Comparison of ENCODE assay signal across 17 cellular contexts in the genomic region with DNA sequence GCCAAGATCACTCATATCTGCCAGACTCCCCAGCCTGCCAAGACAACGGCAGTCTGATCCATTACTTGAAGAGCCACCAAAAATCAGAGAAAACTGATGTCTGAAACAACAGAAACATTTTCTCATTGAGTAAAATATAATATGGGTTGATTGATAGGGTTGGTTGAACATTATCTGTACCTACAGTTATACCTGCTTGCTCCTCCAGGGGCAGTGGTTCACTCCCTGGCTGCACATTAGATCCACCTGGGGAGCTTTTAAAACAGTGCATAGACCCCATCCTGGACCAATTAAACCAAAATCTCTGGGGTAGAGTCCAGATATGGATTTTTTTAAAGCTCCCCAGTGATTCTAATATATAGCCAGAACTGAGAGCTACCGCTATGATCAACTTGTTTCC. TPM values are rescaled to one million over a fixed set of nuclear protein-coding genes. Genes with fewer than 3 reads are reported as not detected.
A peak's percentile ranks its signal among the peaks of the same experiment; 100 is the strongest.
DNase-seq lines count a peak whose midpoint lies in the region; ATAC-seq, FAIRE-seq and TF ChIP-seq lines count a peak whose summit lies in the region.
"Had no signal": no experiment of that assay in that cellular context is flagged by ENCODE, and none has a peak within 500 bp of the region (broad histone marks: within the 10 kb centered on the region; RNA-seq: fewer than 3 reads in every experiment).

No MANE protein-coding gene starts in this region.

- TF ChIP-seq CTCF in GM10266 (IDR thresholded peaks at IDR 0.05; ENCODE audit: control insufficient read depth, insufficient read depth, low read depth, missing control alignments): peak; percentile 2
- no peak for TF ChIP-seq CTCF in WTC11 (IDR thresholded peaks at IDR 0.05)
- TF ChIP-seq CTCF in nephron (IDR thresholded peaks at IDR 0.05; ENCODE audit: unreplicated experiment in 3 of 3): peak; percentile 18 to 44 (median 28)
- TF ChIP-seq CTCF in left lung (IDR thresholded peaks at IDR 0.05): no peak

- POLR2A ChIA-PET in WTC11 (lab: Charles Lee): no interaction called here

- ATAC-seq in HG02642 (IDR thresholded peaks at IDR 0.05; ENCODE audit: poor library complexity, unreplicated experiment): peak; percentile 52
- ATAC-seq in WTC11: peak; percentile 85
- no peak for ATAC-seq in activated naive CD8-positive, alpha-beta T cell treated with anti-CD3 and anti-CD28 coated beads, Interleukin-2, amount 50 U/mL, for 24 hours
- ATAC-seq in left lung: no peak
- ATAC-seq: Right ventricle myocardium inferior had no signal

- no peak overlapping the region for H3K4me3 ChIP-seq in left lung

- no peaks in the 10 kb centered on the region for H3K9me3 ChIP-seq in left lung

- no peak overlapping the region for H3K27ac ChIP-seq in left lung

- no peaks in the 10 kb centered on the region for H3K4me1 ChIP-seq in left lung

- no peaks in the 10 kb centered on the region for H3K27me3 ChIP-seq in left lung

- H3K36me3 Mint-ChIP-seq in WTC11: no peaks in the 10 kb centered on the region; the same call in 1 of the 2 replicates
- peaks cover 4% of the 10 kb centered on the region for H3K36me3 Mint-ChIP-seq in nephron (ENCODE audit: low read depth)
- no peaks in the 10 kb centered on the region for H3K36me3 Mint-ChIP-seq in activated naive CD8-positive, alpha-beta T cell treated with anti-CD3 and anti-CD28 coated beads, Interleukin-2, amount 50 U/mL, for 24 hours (ENCODE audit: low read depth)

- peaks cover 17% of the 10 kb centered on the region for H3K4me1 Mint-ChIP-seq in WTC11
- peaks cover 51% of the 10 kb centered on the region for H3K4me1 Mint-ChIP-seq in nephron
- no peaks in the 10 kb centered on the region for H3K4me1 Mint-ChIP-seq in activated naive CD8-positive, alpha-beta T cell treated with anti-CD3 and anti-CD28 coated beads, Interleukin-2, amount 50 U/mL, for 24 hours
- H3K4me1 Mint-ChIP-seq: activated CD4-positive, alpha-beta memory T cell treated with anti-CD3 and anti-CD28 coated beads, Interleukin-2, amount 10 ng/mL, durations not matched to agents 7 days and 5 days had no signal

- H3K9me3 Mint-ChIP-seq in WTC11: peaks cover 12% of the 10 kb centered on the region
- H3K9me3 Mint-ChIP-seq in nephron: peaks cover 4% of the 10 kb centered on the region
- H3K9me3 Mint-ChIP-seq in activated naive CD8-positive, alpha-beta T cell treated with anti-CD3 and anti-CD28 coated beads, Interleukin-2, amount 50 U/mL, for 24 hours: no peaks in the 10 kb centered on the region
- H3K9me3 Mint-ChIP-seq: activated CD4-positive, alpha-beta memory T cell treated with anti-CD3 and anti-CD28 coated beads, Interleukin-2, amount 10 ng/mL, durations not matched to agents 7 days and 5 days had no signal

- no peak for FAIRE-seq in frontal cortex (lab: Jason Lieb, UNC)

- no peak overlapping the region for H3K27ac Mint-ChIP-seq in WTC11
- H3K27ac Mint-ChIP-seq in nephron: peak overlapping the region; percentile 84 to 98 (median 92)
- H3K27ac Mint-ChIP-seq in activated naive CD8-positive, alpha-beta T cell treated with anti-CD3 and anti-CD28 coated beads, Interleukin-2, amount 50 U/mL, for 24 hours: no peak overlapping the region
- H3K27ac Mint-ChIP-seq: activated CD4-positive, alpha-beta memory T cell treated with anti-CD3 and anti-CD28 coated beads, Interleukin-2, amount 10 ng/mL, durations not matched to agents 7 days and 5 days had no signal

- CTCF ChIA-PET in WTC11 (lab: Charles Lee): interaction anchor here (0.6 to 1.2 kb wide), 12 partner anchors 14 to 1698 kb away, joined by 3 to 6 read pairs (median 4); no protein-coding TSS in a partner anchor

- DNase-seq in GM10266 (ENCODE audit: extremely low spot score) (no peak), WTC11 (ENCODE audit: low spot score) (no peak), frontal cortex (ENCODE audit: low spot score in 2 of 2) (no peak), left lung (no peak), pons (ENCODE audit: low spot score) (no peak)
- no peak for DNase-seq in activated naive CD8-positive, alpha-beta T cell treated with anti-CD3 and anti-CD28 coated beads, Interleukin-2, amount 50 U/mL, for 24 hours
- DNase-seq: activated CD4-positive, alpha-beta memory T cell treated with anti-CD3 and anti-CD28 coated beads, Interleukin-2, amount 10 ng/mL, durations not matched to agents 7 days and 5 days; aorta; EL; foreskin fibroblast; midbrain; NCI-H1048; stimulated activated CD4-positive, alpha-beta T cell treated with anti-CD3 and anti-CD28 coated beads, Interleukin-12 subunit alpha, Interleukin-12 subunit beta, amount 100 ng/mL, for 4 hours; stimulated activated naive CD4-positive, alpha-beta T cell treated with Interleukin-2 at 50 U/mL for 16 hours had no signal

- H3K4me3 Mint-ChIP-seq in WTC11 (no peak overlapping the region), nephron (no peak overlapping the region)
- H3K4me3 Mint-ChIP-seq in activated naive CD8-positive, alpha-beta T cell treated with anti-CD3 and anti-CD28 coated beads, Interleukin-2, amount 50 U/mL, for 24 hours: no peak overlapping the region
- H3K4me3 Mint-ChIP-seq: activated CD4-positive, alpha-beta memory T cell treated with anti-CD3 and anti-CD28 coated beads, Interleukin-2, amount 10 ng/mL, durations not matched to agents 7 days and 5 days had no signal

- intact Hi-C loops in left lung (cut with DNase I): no loop called here

- H3K27me3 Mint-ChIP-seq in WTC11 (ENCODE audit: low read depth) (peaks cover 16% of the 10 kb centered on the region), nephron (ENCODE audit: low read depth) (no peaks in the 10 kb centered on the region)
- H3K27me3 Mint-ChIP-seq in activated naive CD8-positive, alpha-beta T cell treated with anti-CD3 and anti-CD28 coated beads, Interleukin-2, amount 50 U/mL, for 24 hours: no peaks in the 10 kb centered on the region

- H3K36me3 ChIP-seq in left lung: no peaks in the 10 kb centered on the region

TF ChIP-seq in WTC11, 78 proteins besides CTCF, POLR2A, EP300 and RAD21:
- TF ChIP-seq IRF2 (CRISPR knock-in tag; IDR thresholded peaks at IDR 0.05; ENCODE audit: borderline replicate concordance, low read depth) (no peak), ZNF232 (CRISPR knock-in tag; IDR thresholded peaks at IDR 0.05) (no peak), NFATC4 (CRISPR knock-in tag; IDR thresholded peaks at IDR 0.05) (no peak), ESRRA (CRISPR knock-in tag; IDR thresholded peaks at IDR 0.05; ENCODE audit: borderline replicate concordance) (no peak)
- TF ChIP-seq, protein P1, sequence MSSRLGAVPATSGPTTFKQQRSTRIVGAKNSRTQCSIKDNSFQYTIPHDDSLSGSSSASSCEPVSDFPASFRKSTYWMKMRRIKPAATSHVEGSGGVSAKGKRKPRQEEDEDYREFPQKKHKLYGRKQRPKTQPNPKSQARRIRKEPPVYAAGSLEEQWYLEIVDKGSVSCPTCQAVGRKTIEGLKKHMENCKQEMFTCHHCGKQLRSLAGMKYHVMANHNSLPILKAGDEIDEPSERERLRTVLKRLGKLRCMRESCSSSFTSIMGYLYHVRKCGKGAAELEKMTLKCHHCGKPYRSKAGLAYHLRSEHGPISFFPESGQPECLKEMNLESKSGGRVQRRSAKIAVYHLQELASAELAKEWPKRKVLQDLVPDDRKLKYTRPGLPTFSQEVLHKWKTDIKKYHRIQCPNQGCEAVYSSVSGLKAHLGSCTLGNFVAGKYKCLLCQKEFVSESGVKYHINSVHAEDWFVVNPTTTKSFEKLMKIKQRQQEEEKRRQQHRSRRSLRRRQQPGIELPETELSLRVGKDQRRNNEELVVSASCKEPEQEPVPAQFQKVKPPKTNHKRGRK (CRISPR knock-in tag; IDR thresholded peaks at IDR 0.05; ENCODE audit: borderline replicate concordance): no peak

RNA-seq across cellular contexts. Expression of a gene that starts 43.6 kb away (rescaled TPM):
- total RNA-seq in WTC11 (2021) (0.05 to 0.07 TPM in 2 of 3 replicates, not detected in the other), frontal cortex (not detected), left lung (under 1 TPM; 0.12 to 0.37 TPM)
- total RNA-seq: Right ventricle myocardium inferior had no signal

Comparison
In these comparisons a context has a peak if more than half of its experiments do, and no peak if none do; other contexts are left out.
1. CTCF ChIP-seq: peak in GM10266 (single experiment) and nephron (3 of 3); none in WTC11 (single experiment) and left lung (0 of 2).
2. ATAC-seq: peak in HG02642 (single experiment) and WTC11 (single experiment); none in activated naive CD8-positive, alpha-beta T cell treated with anti-CD3 and anti-CD28 coated beads, Interleukin-2, amount 50 U/mL, for 24 hours (single experiment) and left lung (single experiment).
3. H3K27ac Mint-ChIP-seq: peak in nephron (3 of 3); none in WTC11 (single experiment) and activated naive CD8-positive, alpha-beta T cell treated with anti-CD3 and anti-CD28 coated beads, Interleukin-2, amount 50 U/mL, for 24 hours (single experiment).